ENCODE assay signal across 17 cellular contexts in the genomic region with DNA sequence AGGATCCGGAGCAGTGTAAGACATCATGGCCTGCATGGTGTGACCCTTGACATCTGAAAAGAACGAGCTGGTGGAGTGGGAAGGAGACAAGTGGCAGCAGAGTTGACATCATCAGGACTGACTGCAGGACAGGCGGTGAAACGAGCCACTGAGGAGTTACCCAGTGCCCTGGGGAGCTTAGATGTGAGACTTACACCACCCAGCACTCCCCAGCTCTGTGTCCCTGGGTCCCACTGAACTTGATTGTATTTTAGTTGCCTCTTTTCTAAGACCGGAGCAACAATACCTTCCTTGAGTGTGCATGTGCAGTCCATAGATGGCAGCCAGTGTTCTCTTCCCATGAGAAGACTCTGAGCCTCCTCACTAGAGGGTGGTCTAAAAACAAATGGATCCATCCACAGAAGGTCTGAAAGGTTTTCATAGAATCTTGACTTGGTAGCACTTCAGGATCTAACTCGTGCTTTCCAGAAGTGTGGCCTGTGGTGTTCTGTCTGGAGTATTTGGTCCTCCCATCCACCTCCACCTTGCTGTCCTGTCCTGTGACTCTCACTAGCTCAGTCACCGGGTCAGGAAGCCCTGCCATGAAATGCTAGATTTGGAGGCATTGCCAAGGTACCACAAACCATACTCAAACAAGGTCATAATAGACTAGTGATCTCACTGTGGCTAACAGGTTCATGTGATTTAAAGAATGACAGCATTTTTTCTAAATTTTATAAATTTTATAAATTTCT. TPM values are rescaled to one million over a fixed set of nuclear protein-coding genes. Genes with fewer than 3 reads are reported as not detected.
DNase-seq lines count a peak whose midpoint lies in the region; ATAC-seq and TF ChIP-seq lines count a peak whose summit lies in the region.
"Had no signal": no experiment of that assay in that cellular context is flagged by ENCODE, and none has a peak within 500 bp of the region (broad histone marks: within the 10 kb centered on the region; RNA-seq: fewer than 3 reads in every experiment).

No MANE protein-coding gene starts in this region.

- peak overlapping the region; percentile 24 to 85 (median 78) for H3K4me3 Mint-ChIP-seq in CD4-positive, CD25-positive, alpha-beta regulatory T cell
- H3K4me3 Mint-ChIP-seq in IgD-negative memory B cell: peak overlapping the region in 2 of 4 donors; percentile 35 to 65
- peak overlapping the region; percentile 24 for H3K4me3 Mint-ChIP-seq in activated T-helper 2 cell treated with anti-CD3 and anti-CD28 coated beads, Interferon-gamma antibody, Interleukin-2, Interleukin-4, amounts not matched to agents 10 μg/mL and 5 μg/mL and 100 μg/mL, durations not matched to agents 14 hours and 24 hours and 36 hours (ENCODE audit: low read depth)
- no peak overlapping the region for H3K4me3 Mint-ChIP-seq in neural crest cell

- no peaks in the 10 kb centered on the region for H3K27me3 ChIP-seq in CD4-positive, CD25-positive, alpha-beta regulatory T cell (ENCODE audit: control insufficient read depth, insufficient read depth, low read length)

- H3K27ac ChIP-seq in CD4-positive, CD25-positive, alpha-beta regulatory T cell (ENCODE audit: insufficient read depth, low read length, poor library complexity, severe bottlenecking): peak overlapping the region; percentile 97
- H3K27ac ChIP-seq: gastroesophageal sphincter, prostate gland, thoracic aorta had no signal

- no peak for ATAC-seq in CD4-positive, CD25-positive, alpha-beta regulatory T cell (ENCODE audit: low read depth in 2 of 2)
- no peak for ATAC-seq in HG02840 (IDR thresholded peaks at IDR 0.05; ENCODE audit: low FRiP score, unreplicated experiment)
- ATAC-seq: gastroesophageal sphincter, left ventricle myocardium superior had no signal

- H3K36me3 Mint-ChIP-seq in CD4-positive, CD25-positive, alpha-beta regulatory T cell: peaks cover 59% of the 10 kb centered on the region
- H3K36me3 Mint-ChIP-seq in IgD-negative memory B cell (peaks cover 11% of the 10 kb centered on the region), neural crest cell (ENCODE audit: low read depth) (peaks cover 3% of the 10 kb centered on the region)
- peaks cover 98% of the 10 kb centered on the region for H3K36me3 Mint-ChIP-seq in activated T-helper 2 cell treated with anti-CD3 and anti-CD28 coated beads, Interferon-gamma antibody, Interleukin-2, Interleukin-4, amounts not matched to agents 10 μg/mL and 5 μg/mL and 100 μg/mL, durations not matched to agents 14 hours and 24 hours and 36 hours (ENCODE audit: low read depth)

- no peaks in the 10 kb centered on the region for H3K27me3 Mint-ChIP-seq in CD4-positive, CD25-positive, alpha-beta regulatory T cell
- H3K27me3 Mint-ChIP-seq in IgD-negative memory B cell (no peaks in the 10 kb centered on the region), neural crest cell (ENCODE audit: low read depth) (no peaks in the 10 kb centered on the region)
- H3K27me3 Mint-ChIP-seq in activated T-helper 2 cell treated with anti-CD3 and anti-CD28 coated beads, Interferon-gamma antibody, Interleukin-2, Interleukin-4, amounts not matched to agents 10 μg/mL and 5 μg/mL and 100 μg/mL, durations not matched to agents 14 hours and 24 hours and 36 hours (ENCODE audit: low read depth): no peaks in the 10 kb centered on the region

- intact Hi-C loops in activated T-helper 2 cell treated with anti-CD3 and anti-CD28 coated beads, Interferon-gamma antibody, Interleukin-2, Interleukin-4, amounts not matched to agents 10 μg/mL and 5 μg/mL and 100 μg/mL, durations not matched to agents 14 hours and 24 hours and 36 hours (cut with micrococcal nuclease): no loop called here

- peaks cover 37% of the 10 kb centered on the region for H3K36me3 ChIP-seq in CD4-positive, CD25-positive, alpha-beta regulatory T cell (ENCODE audit: control insufficient read depth, insufficient read depth, low read length)
- H3K36me3 ChIP-seq: BE2C, gastroesophageal sphincter, prostate gland, thoracic aorta had no signal

- peaks cover 100% of the 10 kb centered on the region for H3K4me1 ChIP-seq in CD4-positive, CD25-positive, alpha-beta regulatory T cell (ENCODE audit: control insufficient read depth, insufficient read depth, low read length, poor library complexity, severe bottlenecking)
- H3K4me1 ChIP-seq: BE2C, gastroesophageal sphincter, prostate gland had no signal

- no peaks in the 10 kb centered on the region for H3K9me3 ChIP-seq in CD4-positive, CD25-positive, alpha-beta regulatory T cell (ENCODE audit: control insufficient read depth in 2 of 2, low read length in 2 of 2)
- H3K9me3 ChIP-seq: BE2C, prostate gland, thoracic aorta had no signal

- TF ChIP-seq CTCF in neural crest cell (conservative IDR thresholded peaks at IDR 0.05): no peak

- peak in 1 of 3 donors; percentile 57 for DNase-seq in CD4-positive, CD25-positive, alpha-beta regulatory T cell
- DNase-seq in activated T-helper 2 cell treated with anti-CD3 and anti-CD28 coated beads, Interferon-gamma antibody, Interleukin-2, Interleukin-4, amounts not matched to agents 10 μg/mL and 5 μg/mL and 100 μg/mL, durations not matched to agents 14 hours and 24 hours and 36 hours (ENCODE audit: low spot score): no peak
- no peak for DNase-seq in neural crest cell (ENCODE audit: low read depth, low spot score)
- DNase-seq in activated CD4-positive, CD25-positive, alpha-beta regulatory T cell treated with anti-CD3 and anti-CD28 coated beads, Interleukin-2, amount 50 U/mL, for 72 hours: no peak
- DNase-seq in hepatic stellate cell (ENCODE audit: low spot score): no peak
- DNase-seq in T-helper 9 cell: no peak
- DNase-seq: BE2C, DMS79 treated with DMSO at 0.1 percent for 48 hours, left ventricle myocardium superior, NCI-H345, SHP77 treated with DMSO at 0.1 percent for 48 hours, T1000 had no signal

- H3K4me1 Mint-ChIP-seq in CD4-positive, CD25-positive, alpha-beta regulatory T cell: peaks cover 37 to 100% (median 85%) of the 10 kb centered on the region in 4 donors
- H3K4me1 Mint-ChIP-seq in IgD-negative memory B cell (peaks cover 42 to 76% (median 51%) of the 10 kb centered on the region in 3 donors), neural crest cell (no peaks in the 10 kb centered on the region)
- H3K4me1 Mint-ChIP-seq in activated T-helper 2 cell treated with anti-CD3 and anti-CD28 coated beads, Interferon-gamma antibody, Interleukin-2, Interleukin-4, amounts not matched to agents 10 μg/mL and 5 μg/mL and 100 μg/mL, durations not matched to agents 14 hours and 24 hours and 36 hours (ENCODE audit: low read depth): peaks cover 95% of the 10 kb centered on the region

- peak overlapping the region in 2 of 3 donors; percentile 98 to 99 for H3K27ac Mint-ChIP-seq in CD4-positive, CD25-positive, alpha-beta regulatory T cell
- H3K27ac Mint-ChIP-seq in IgD-negative memory B cell: peak overlapping the region; percentile 81 to 98 (median 97)
- peak overlapping the region; percentile 98 for H3K27ac Mint-ChIP-seq in activated T-helper 2 cell treated with anti-CD3 and anti-CD28 coated beads, Interferon-gamma antibody, Interleukin-2, Interleukin-4, amounts not matched to agents 10 μg/mL and 5 μg/mL and 100 μg/mL, durations not matched to agents 14 hours and 24 hours and 36 hours
- peak overlapping the region; percentile 11 for H3K27ac Mint-ChIP-seq in neural crest cell (ENCODE audit: unreplicated experiment)

- peak overlapping the region; percentile 66 for H3K4me3 ChIP-seq in CD4-positive, CD25-positive, alpha-beta regulatory T cell (ENCODE audit: low read depth, low read length)
- H3K4me3 ChIP-seq: gastroesophageal sphincter, prostate gland, thoracic aorta had no signal

- peaks cover 0 to 1% (median 0%) of the 10 kb centered on the region in 7 donors for H3K9me3 Mint-ChIP-seq in CD4-positive, CD25-positive, alpha-beta regulatory T cell
- peaks cover 0 to 4% (median 0%) of the 10 kb centered on the region in 3 donors for H3K9me3 Mint-ChIP-seq in IgD-negative memory B cell
- H3K9me3 Mint-ChIP-seq in activated T-helper 2 cell treated with anti-CD3 and anti-CD28 coated beads, Interferon-gamma antibody, Interleukin-2, Interleukin-4, amounts not matched to agents 10 μg/mL and 5 μg/mL and 100 μg/mL, durations not matched to agents 14 hours and 24 hours and 36 hours: no peaks in the 10 kb centered on the region
- no peaks in the 10 kb centered on the region for H3K9me3 Mint-ChIP-seq in neural crest cell

RNA-seq across cellular contexts. Expression of a gene that starts 59.0 kb away (rescaled TPM):
- total RNA-seq in CD4-positive, CD25-positive, alpha-beta regulatory T cell: 376 TPM
- 100 to 1,000 TPM; 153 to 176 (median 164) TPM for polyA plus RNA-seq in CD4-positive, CD25-positive, alpha-beta regulatory T cell
- 213 TPM for polyA plus RNA-seq in IgD-negative memory B cell
- 360 and 371 TPM in 2 replicates for total RNA-seq in activated T-helper 2 cell treated with anti-CD3 and anti-CD28 coated beads, Interferon-gamma antibody, Interleukin-2, Interleukin-4, amounts not matched to agents 10 μg/mL and 5 μg/mL and 100 μg/mL, durations not matched to agents 14 hours and 24 hours and 36 hours
- 5.9 and 8.5 TPM in 2 replicates for total RNA-seq in neural crest cell

Comparison
In these comparisons a context has a peak if more than half of its experiments do, and no peak if none do; other contexts are left out.
1. H3K27ac Mint-ChIP-seq: peak in every context shown above with its lines; median percentile 98 in CD4-positive, CD25-positive, alpha-beta regulatory T cell; 98 in activated T-helper 2 cell treated with anti-CD3 and anti-CD28 coated beads, Interferon-gamma antibody, Interleukin-2, Interleukin-4, amounts not matched to agents 10 μg/mL and 5 μg/mL and 100 μg/mL, durations not matched to agents 14 hours and 24 hours and 36 hours; 97 in IgD-negative memory B cell; 11 in neural crest cell.
2. RNA of a gene that starts 59.0 kb away (total RNA-seq): 376 TPM in CD4-positive, CD25-positive, alpha-beta regulatory T cell (single experiment) and 360 to 371 TPM in activated T-helper 2 cell treated with anti-CD3 and anti-CD28 coated beads, Interferon-gamma antibody, Interleukin-2, Interleukin-4, amounts not matched to agents 10 μg/mL and 5 μg/mL and 100 μg/mL, durations not matched to agents 14 hours and 24 hours and 36 hours; 5.9 to 8.5 TPM in neural crest cell; every median in the first group is over 10 times any median in the second.